Comparison of ENCODE assay signal across 8 cellular contexts in genomic region chr22:17172172-17172833, GRCh38. TPM values are rescaled to one million over a fixed set of nuclear protein-coding genes. Genes with fewer than 3 reads are reported as not detected.
DNase-seq lines count a peak whose midpoint lies in the region; ATAC-seq and TF ChIP-seq lines count a peak whose summit lies in the region.

No MANE protein-coding gene starts in this region.

- no peaks in the 10 kb centered on the region for H3K9me3 ChIP-seq in IMR-90 (ENCODE audit: control insufficient read depth, insufficient read depth, low read length)
- no peaks in the 10 kb centered on the region for H3K9me3 ChIP-seq in colonic mucosa
- no peaks in the 10 kb centered on the region for H3K9me3 ChIP-seq in uterus

- H2BK5ac ChIP-seq in IMR-90 (ENCODE audit: low read depth, low read length, poor library complexity, severe bottlenecking) (peak overlapping the region; percentile 8), mesendoderm (ENCODE audit: low read length) (no peak overlapping the region)

- H4K5ac ChIP-seq in IMR-90 (ENCODE audit: low read depth, low read length) (peak overlapping the region; percentile 92), mesendoderm (ENCODE audit: low read length) (peak overlapping the region; percentile 47)

- H3K4me1 ChIP-seq in IMR-90 (ENCODE audit: control insufficient read depth, insufficient read depth, low read length): no peaks in the 10 kb centered on the region
- H3K4me1 ChIP-seq in colonic mucosa: no peaks in the 10 kb centered on the region
- H3K4me1 ChIP-seq in mesendoderm (ENCODE audit: control insufficient read depth, low read depth, low read length): no peaks in the 10 kb centered on the region
- H3K4me1 ChIP-seq in uterus: no peaks in the 10 kb centered on the region

- H3K9ac ChIP-seq in IMR-90 (ENCODE audit: low read depth, low read length): peak overlapping the region; percentile 59
- H3K9ac ChIP-seq in colonic mucosa (ENCODE audit: low read depth in 2 of 2, low read length in 2 of 2): peak overlapping the region; percentile 58 to 80
- H3K9ac ChIP-seq in mesendoderm (ENCODE audit: low read length): peak overlapping the region; percentile 57

- H3K36me3 ChIP-seq in IMR-90 (ENCODE audit: control insufficient read depth, insufficient read depth, low read length) (no peaks in the 10 kb centered on the region), colonic mucosa (no peaks in the 10 kb centered on the region), mesendoderm (ENCODE audit: control insufficient read depth, insufficient read depth, low read length) (no peaks in the 10 kb centered on the region), uterus (no peaks in the 10 kb centered on the region)

- peak overlapping the region; percentile 77 for H2AK9ac ChIP-seq in IMR-90 (replicated peaks; ENCODE audit: low read depth, low read length, poor library complexity)

- H2BK120ac ChIP-seq in IMR-90 (ENCODE audit: low read depth, low read length) (peak overlapping the region; percentile 52; the same call in 1 of the 2 replicates), mesendoderm (ENCODE audit: low read depth, low read length) (no peak overlapping the region)

- no peaks in the 10 kb centered on the region; the same call in 1 of the 2 replicates for H3K9me1 ChIP-seq in IMR-90 (ENCODE audit: insufficient read depth, low read length)

- H3K4me2 ChIP-seq in IMR-90 (ENCODE audit: low read depth, low read length): peak overlapping the region; percentile 64
- peak overlapping the region; percentile 30 for H3K4me2 ChIP-seq in mesendoderm (ENCODE audit: low read length)

- H3K4ac ChIP-seq in IMR-90 (ENCODE audit: low read depth, low read length) (peak overlapping the region; percentile 87), mesendoderm (ENCODE audit: low read depth, low read length) (peak overlapping the region; percentile 21)

- WGBS in IMR-90 (ENCODE audit: extremely low coverage in 2 of 2, insufficient read length in 1 of 2), 2 experiments: 60% methylated on average over 2 of the region's 17 CpGs; no CpG with 5 or more reads in 1 of the 2 experiments
- WGBS in mesendoderm (ENCODE audit: extremely low coverage, insufficient coverage, low lambda C conversion rate): no CpG with 5 or more reads among the region's 17 CpGs

- DNase-seq in AG09309 (ENCODE audit: low read depth): no peak
- no peak for DNase-seq in IMR-90
- no peak for DNase-seq in colonic mucosa
- DNase-seq in mesendoderm: no peak
- peak; percentile 27 to 31 for DNase-seq in uterus
- no peak for DNase-seq in retina
- DNase-seq in central memory CD4-positive, alpha-beta T cell: no peak
- no peak for DNase-seq in dermis blood vessel endothelial cell

- in situ Hi-C loops in IMR-90 (cut with MboI; ENCODE audit: low sequenced_read_pairs): loop anchor here (10.0 kb wide), 1 partner anchor 98 kb away; no protein-coding TSS in a partner anchor

- H3K18ac ChIP-seq in IMR-90 (ENCODE audit: low read depth, low read length) (peak overlapping the region; percentile 20; the same call in 1 of the 2 replicates), mesendoderm (ENCODE audit: low read length) (peak overlapping the region; percentile 73)

- no peak for ATAC-seq in IMR-90 (ENCODE audit: low read depth)

- H2BK20ac ChIP-seq in IMR-90 (ENCODE audit: low read depth, low read length): 0 out of 2 replicates have a peak overlapping the region, but pooled peaks have one; percentile 18

- POLR2A ChIA-PET in IMR-90 (lab: Charles Lee; ENCODE audit: unreplicated experiment): interaction anchor here (0.7 kb wide), 1 partner anchor 86 kb away, joined by 3 read pairs; no protein-coding TSS in a partner anchor

- H3K27me3 ChIP-seq in IMR-90 (ENCODE audit: control insufficient read depth, insufficient read depth, low read length) (peaks cover 3% of the 10 kb centered on the region; the same call in 1 of the 2 replicates), colonic mucosa (no peaks in the 10 kb centered on the region), mesendoderm (ENCODE audit: insufficient read depth, low read length, poor library complexity) (no peaks in the 10 kb centered on the region), uterus (no peaks in the 10 kb centered on the region)

- dilution Hi-C loops in IMR-90 (cut with HindIII; ENCODE audit: low sequenced_read_pairs, unreplicated experiment): no loop called here

- H3K56ac ChIP-seq in IMR-90 (ENCODE audit: extremely low read depth, insufficient read depth, low read length): peak overlapping the region; percentile 66
- H3K56ac ChIP-seq in mesendoderm (ENCODE audit: low read length): peak overlapping the region; percentile 86

- H3K27ac ChIP-seq in IMR-90 (ENCODE audit: insufficient read depth, low read length) (peak overlapping the region; percentile 36), colonic mucosa (peak overlapping the region; percentile 95), mesendoderm (ENCODE audit: low read depth, low read length) (peak overlapping the region; percentile 42), uterus (peak overlapping the region; percentile 93 to 94)

- H3K23ac ChIP-seq in IMR-90 (ENCODE audit: low read depth, low read length) (no peak overlapping the region), mesendoderm (ENCODE audit: low read length) (no peak overlapping the region)

- H3K4me3 ChIP-seq in AG09309 (ENCODE audit: control insufficient read depth, low read depth, low read length) (peak overlapping the region; percentile 63), IMR-90 (ENCODE audit: insufficient read depth, low read depth, low read length) (peak overlapping the region; percentile 35), colonic mucosa (peak overlapping the region; percentile 62), mesendoderm (ENCODE audit: low read length) (no peak overlapping the region), uterus (peak overlapping the region; percentile 59 to 75)

- H2AK5ac ChIP-seq in IMR-90 (ENCODE audit: low read depth, low read length) (no peak overlapping the region), mesendoderm (ENCODE audit: low read length) (no peak overlapping the region)

- no peak for TF ChIP-seq CTCF in AG09309 (IDR thresholded peaks at IDR 0.05; ENCODE audit: control insufficient read depth, insufficient read depth, low read depth, low read length, missing control alignments)
- TF ChIP-seq CTCF in IMR-90 (conservative IDR thresholded peaks at IDR 0.05; ENCODE audit: low read depth, low read length): no peak
- TF ChIP-seq CTCF in colonic mucosa (IDR thresholded peaks at IDR 0.05): no peak
- no peak for TF ChIP-seq CTCF in uterus (IDR thresholded peaks at IDR 0.05)

- intact Hi-C loops in IMR-90 (cut with micrococcal nuclease) (no loop called here), colonic mucosa (cut with DNase I) (loop anchor here (5.0 kb wide), 1 partner anchor 95 kb away; no protein-coding TSS in a partner anchor), uterus (cut with DNase I; ENCODE audit: low total_unique reads) (loop anchor here (5.0 kb wide), 1 partner anchor 330 kb away; no protein-coding TSS in a partner anchor)

- no peaks in the 10 kb centered on the region for H4K20me1 ChIP-seq in IMR-90 (ENCODE audit: insufficient read depth, low read length)

- peak overlapping the region; percentile 84 for H4K91ac ChIP-seq in IMR-90 (ENCODE audit: insufficient read depth, low read depth, low read length)

- TF ChIP-seq POLR2A in IMR-90 (IDR thresholded peaks at IDR 0.05; ENCODE audit: low read depth, low read length) (no peak), uterus (IDR thresholded peaks at IDR 0.05) (no peak)

- peak overlapping the region; percentile 87; the same call in 1 of the 2 replicates for H3K14ac ChIP-seq in IMR-90 (replicated peaks; ENCODE audit: low read depth, low read length)

- H3K79me1 ChIP-seq in IMR-90 (ENCODE audit: low read depth in 1 of 2, low read length in 2 of 2) (no peaks in the 10 kb centered on the region), mesendoderm (ENCODE audit: low read length) (no peaks in the 10 kb centered on the region)

- BruUV-seq in IMR-90 (replicated peaks; lab: Mats Ljungman, UMichigan): no TSS peak

- TF ChIP-seq RAD21 in IMR-90 (IDR thresholded peaks at IDR 0.05; ENCODE audit: low read length): no peak

- no peak overlapping the region for H2BK15ac ChIP-seq in IMR-90 (ENCODE audit: low read depth, low read length)
- no peak overlapping the region for H2BK15ac ChIP-seq in mesendoderm (replicated peaks; ENCODE audit: low read depth)

- peak overlapping the region; percentile 100 for H2AFZ ChIP-seq in IMR-90 (replicated peaks; ENCODE audit: low read length, poor library complexity)

- CTCF ChIA-PET in IMR-90 (lab: Yijun Ruan, JAX): interaction anchor here (0.5 to 2.6 kb wide), 30 partner anchors 9 to 341 kb away, joined by 3 to 24 read pairs (median 4); partner anchors contain the start of genes HDHD5 and TMEM121B

- no peaks in the 10 kb centered on the region for H3K79me2 ChIP-seq in mesendoderm (ENCODE audit: control insufficient read depth, insufficient read depth, low read length)

- H4K8ac ChIP-seq in IMR-90 (ENCODE audit: low read depth in 2 of 2, low read length in 2 of 2) (peak overlapping the region; percentile 97 to 100), mesendoderm (ENCODE audit: low read depth, low read length) (peak overlapping the region; percentile 93)

RNA-seq across cellular contexts. Expression of gene HDHD5, which starts 13.2 kb away (rescaled TPM):
- total RNA-seq in IMR-90 (2012; rRNA removed): 31.4 and 31.9 TPM in 2 replicates
- 33.5 and 37.5 TPM in 2 replicates for polyA plus RNA-seq in IMR-90 (2012; rRNA removed)
- polyA plus RNA-seq in IMR-90 (2012; cell fraction: cytosol; rRNA removed): 44.9 and 60.5 TPM in 2 replicates
- polyA plus RNA-seq in IMR-90 (2012; cell fraction: nucleus; rRNA removed; ENCODE audit: low replicate concordance): 46.5 and 79.9 TPM in 2 replicates
- total RNA-seq in colonic mucosa: 10 to 100 TPM; 38.1 to 50.0 TPM
- polyA plus RNA-seq in mesendoderm (2013, experiment 1 of 2): 30.6 TPM
- 29.4 TPM for polyA plus RNA-seq in mesendoderm (2013, experiment 2 of 2)
- 10 to 100 TPM in 3 of 4 donors, 1 to 10 TPM in 1; 7.4 to 43.0 (median 28.9) TPM for total RNA-seq in uterus
- total RNA-seq in dermis blood vessel endothelial cell: 39.2 and 40.2 TPM in 2 replicates

RNA-seq across cellular contexts. Expression of gene ADA2, which starts 46.9 kb away (rescaled TPM):
- total RNA-seq in IMR-90 (2012; rRNA removed) (under 0.01 TPM in 1 of 2 replicates, not detected in the other), colonic mucosa (10 to 100 TPM in 1 of 2 donors, 1 to 10 TPM in 1; 7.7 to 20.7 TPM), uterus (10 to 100 TPM in 2 of 4 donors, 1 to 10 TPM in 1, under 1 TPM in 1; 0.29 to 14.3 (median 8.2) TPM), dermis blood vessel endothelial cell (5.3 and 8.9 TPM in 2 replicates)
- polyA plus RNA-seq in IMR-90 (2012; rRNA removed): 0.14 and 0.16 TPM in 2 replicates
- polyA plus RNA-seq in IMR-90 (2012; cell fraction: cytosol; rRNA removed): 0.25 and 0.29 TPM in 2 replicates
- polyA plus RNA-seq in IMR-90 (2012; cell fraction: nucleus; rRNA removed; ENCODE audit: low replicate concordance): 0.34 and 0.36 TPM in 2 replicates
- polyA plus RNA-seq in mesendoderm (2013, experiment 1 of 2): 14.9 TPM
- polyA plus RNA-seq in mesendoderm (2013, experiment 2 of 2): 15.2 TPM

RNA-seq across cellular contexts. Expression of gene TMEM121B, which starts 51.1 kb away (rescaled TPM):
- under 0.01 TPM in 2 replicates for total RNA-seq in IMR-90 (2012; rRNA removed)
- 0.22 and 0.29 TPM in 2 replicates for polyA plus RNA-seq in IMR-90 (2012; rRNA removed)
- 0.11 and 0.13 TPM in 2 replicates for polyA plus RNA-seq in IMR-90 (2012; cell fraction: cytosol; rRNA removed)
- polyA plus RNA-seq in IMR-90 (2012; cell fraction: nucleus; rRNA removed; ENCODE audit: low replicate concordance): 0.22 and 0.25 TPM in 2 replicates
- under 1 TPM; 0.12 to 0.64 TPM for total RNA-seq in colonic mucosa
- 2.2 TPM for polyA plus RNA-seq in mesendoderm (2013, experiment 1 of 2)
- 2.3 TPM for polyA plus RNA-seq in mesendoderm (2013, experiment 2 of 2)
- under 1 TPM in 3 of 4 donors, not detected in 1; 0.26 to 0.49 (median 0.35) TPM for total RNA-seq in uterus
- 0.05 and 0.17 TPM in 2 replicates for total RNA-seq in dermis blood vessel endothelial cell

Comparison
In these comparisons a context has a peak if more than half of its experiments do, and no peak if none do; other contexts are left out.
1. DNase-seq: peak in uterus (2 of 2); none in AG09309 (single experiment), IMR-90 (single experiment), colonic mucosa (single experiment), mesendoderm (single experiment), retina (single experiment), central memory CD4-positive, alpha-beta T cell (single experiment) and dermis blood vessel endothelial cell (single experiment).
2. H3K27ac ChIP-seq: peak in every context shown above with its lines; median percentile 95 in colonic mucosa; 94 in uterus; 42 in mesendoderm; 36 in IMR-90.
3. Peak in every context shown above with its lines, with median percentiles within 50 percentile points of each other: H3K9ac ChIP-seq.